Comparison of ENCODE assay signal across 19 cellular contexts in genomic region chr16:3866703-3867431, GRCh38. TPM values are rescaled to one million over a fixed set of nuclear protein-coding genes. Genes with fewer than 3 reads are reported as not detected.
DNase-seq lines count a peak whose midpoint lies in the region; ATAC-seq, FAIRE-seq and TF ChIP-seq lines count a peak whose summit lies in the region.
"Had no signal": no experiment of that assay in that cellular context is flagged by ENCODE, and none has a peak within 500 bp of the region (broad histone marks: within the 10 kb centered on the region; RNA-seq: fewer than 3 reads in every experiment).

No MANE protein-coding gene starts in this region.

- peaks cover 89% of the 10 kb centered on the region for H3K4me1 Mint-ChIP-seq in central memory CD8-positive, alpha-beta T cell
- H3K4me1 Mint-ChIP-seq in stimulated activated naive B cell treated with anti-CD40 and anti-IgM and Interleukin-4, amounts not matched to agents 10 μg/mL and 1 μg/mL and 100 μg/mL, for 72 hours: peaks cover 59 to 80% of the 10 kb centered on the region in 2 donors

- no peak overlapping the region for H3K9ac ChIP-seq in HepG2 (ENCODE audit: insufficient read depth, low read depth, low read length)

- H3K36me3 Mint-ChIP-seq in central memory CD8-positive, alpha-beta T cell (ENCODE audit: insufficient read depth): peaks cover 18% of the 10 kb centered on the region
- peaks cover 6 to 22% of the 10 kb centered on the region in 2 donors for H3K36me3 Mint-ChIP-seq in stimulated activated naive B cell treated with anti-CD40 and anti-IgM and Interleukin-4, amounts not matched to agents 10 μg/mL and 1 μg/mL and 100 μg/mL, for 72 hours

- CTCF ChIA-PET in HepG2 (lab: Yijun Ruan, JAX; ENCODE audit: low intra/inter-chr PET ratio, low total read pairs) (no interaction called here), HEK293 (lab: Yijun Ruan, JAX) (interaction anchor here (0.6 to 1.5 kb wide), 2 partner anchors 12 to 34 kb away, joined by 3 to 5 read pairs; no protein-coding TSS in a partner anchor)

- ATAC-seq in HepG2 (no peak), right lobe of liver (no peak)
- no peak for ATAC-seq in central memory CD8-positive, alpha-beta T cell (replicated peaks; ENCODE audit: extremely low read depth, poor library complexity, severe bottlenecking)
- no peak for ATAC-seq in stimulated activated naive B cell treated with anti-CD40 and anti-IgM and Interleukin-4, amounts not matched to agents 10 μg/mL and 1 μg/mL and 100 μg/mL, for 72 hours (replicated peaks)
- ATAC-seq: HCT116, PC-3 had no signal

- no peaks in the 10 kb centered on the region for H3K27me3 Mint-ChIP-seq in central memory CD8-positive, alpha-beta T cell
- H3K27me3 Mint-ChIP-seq in stimulated activated naive B cell treated with anti-CD40 and anti-IgM and Interleukin-4, amounts not matched to agents 10 μg/mL and 1 μg/mL and 100 μg/mL, for 72 hours: no peaks in the 10 kb centered on the region

- POLR2A ChIA-PET in HepG2 (lab: Yijun Ruan, JAX): interaction anchor here (2.4 kb wide), 1 partner anchor 14 kb away, joined by 5 read pairs; the partner anchor contains the start of gene CREBBP
- POLR2A ChIA-PET in HEK293 (lab: Yijun Ruan, JAX): interaction anchor here (0.6 kb wide), 1 partner anchor 37 kb away, joined by 8 read pairs; no protein-coding TSS in a partner anchor

- H3K36me3 ChIP-seq in HepG2 (replicated peaks in 1 of 2; ENCODE audit: control insufficient read depth in 1 of 2, insufficient read depth in 2 of 2, low read length in 2 of 2) (no peaks in the 10 kb centered on the region; a peak in 2 of 5 replicates), right lobe of liver (no peaks in the 10 kb centered on the region), HEK293 (ENCODE audit: control insufficient read depth in 2 of 2, insufficient read depth in 1 of 2, low read length in 2 of 2) (no peaks in the 10 kb centered on the region; a peak in 1 of 3 replicates), suprapubic skin (no peaks in the 10 kb centered on the region)

- no peak for TF ChIP-seq RAD21 in HepG2 (CRISPR knock-in tag; IDR thresholded peaks at IDR 0.05)

- H3K4me2 ChIP-seq in HepG2 (ENCODE audit: low read depth, low read length): no peak overlapping the region

- FAIRE-seq in HepG2 (lab: Jason Lieb, UNC): no peak
- FAIRE-seq: GM12891 had no signal

- no peak for DNase-seq in HepG2 (ENCODE audit: low spot score)
- no peak for DNase-seq in right lobe of liver
- DNase-seq in central memory CD8-positive, alpha-beta T cell (ENCODE audit: low spot score in 2 of 2): no peak
- DNase-seq in stimulated activated naive B cell treated with anti-CD40 and anti-IgM and Interleukin-4, amounts not matched to agents 10 μg/mL and 1 μg/mL and 100 μg/mL, for 72 hours: no peak
- DNase-seq in stimulated activated CD4-positive, alpha-beta T cell treated with anti-CD3 and anti-CD28 coated beads, Interleukin-4, amount 100 ng/mL, for 1 hour: no peak
- no peak for DNase-seq in DMS 273 treated with DMSO at 0.1 percent for 48 hours (lab: John Stamatoyannopoulos, UW)
- no peak for DNase-seq in suprapubic skin (ENCODE audit: low spot score in 2 of 2)
- DNase-seq: AML-193, GF-D8, NCI-H1048, NCI-H1436 treated with DMSO at 0.1 percent for 48 hours, NCI-H2081, NCI-H510A, NCI-H774, PC-3 had no signal

- H3K9me3 ChIP-seq in HepG2 (ENCODE audit: low read length): no peaks in the 10 kb centered on the region
- H3K9me3 ChIP-seq in right lobe of liver: no peaks in the 10 kb centered on the region
- H3K9me3 ChIP-seq in HEK293 (ENCODE audit: control insufficient read depth, insufficient read depth, low read depth, low read length): no peaks in the 10 kb centered on the region
- H3K9me3 ChIP-seq in suprapubic skin: no peaks in the 10 kb centered on the region

- no peak overlapping the region for H2AFZ ChIP-seq in HepG2 (ENCODE audit: low read length)

- H3K27me3 ChIP-seq in HepG2 (ENCODE audit: control insufficient read depth in 1 of 2, insufficient read depth in 2 of 2, low read length in 2 of 2) (no peaks in the 10 kb centered on the region), right lobe of liver (no peaks in the 10 kb centered on the region), suprapubic skin (no peaks in the 10 kb centered on the region)

- WGBS in HepG2 (ENCODE audit: low lambda C conversion rate): 96% methylated on average over 4 of the region's 4 CpGs
- WGBS in right lobe of liver (ENCODE audit: insufficient coverage, low coverage, low lambda C conversion rate, missing lambda C conversion rate): 87% methylated on average over 4 of the region's 4 CpGs
- WGBS in suprapubic skin: 77% methylated on average over 4 of the region's 4 CpGs

- H3K4me3 Mint-ChIP-seq in central memory CD8-positive, alpha-beta T cell: no peak overlapping the region
- no peak overlapping the region for H3K4me3 Mint-ChIP-seq in stimulated activated naive B cell treated with anti-CD40 and anti-IgM and Interleukin-4, amounts not matched to agents 10 μg/mL and 1 μg/mL and 100 μg/mL, for 72 hours

- no peak overlapping the region for H3K4me3 ChIP-seq in HepG2 (replicated peaks in 1 of 3; ENCODE audit: insufficient read depth in 1 of 3, low read depth in 2 of 3, low read length in 3 of 3)
- no peak overlapping the region for H3K4me3 ChIP-seq in right lobe of liver
- no peak overlapping the region for H3K4me3 ChIP-seq in HEK293 (ENCODE audit: low read depth, low read length)
- no peak overlapping the region for H3K4me3 ChIP-seq in suprapubic skin

- TF ChIP-seq EP300 in HepG2 (IDR thresholded peaks at IDR 0.05; ENCODE audit: low read depth in 2 of 2, low read length in 2 of 2) (no peak), HepG2 (CRISPR knock-in tag; IDR thresholded peaks at IDR 0.05; ENCODE audit: borderline replicate concordance) (no peak), suprapubic skin (IDR thresholded peaks at IDR 0.05) (no peak)

- H3K4me1 ChIP-seq in HepG2 (ENCODE audit: insufficient read depth, low read length) (peaks cover 17% of the 10 kb centered on the region; the same call in 1 of the 2 replicates), right lobe of liver (peaks cover 0 to 35% (median 5%) of the 10 kb centered on the region in 4 donors), HEK293 (ENCODE audit: control insufficient read depth, insufficient read depth, low read length) (peaks cover 47% of the 10 kb centered on the region), suprapubic skin (peaks cover 86% of the 10 kb centered on the region)

- no peak for TF ChIP-seq POLR2A in HepG2 (IDR thresholded peaks at IDR 0.05; ENCODE audit: insufficient read depth in 1 of 2, low read depth in 2 of 2, low read length in 2 of 2)
- no peak for TF ChIP-seq POLR2A in right lobe of liver (IDR thresholded peaks at IDR 0.05)
- no peak for TF ChIP-seq POLR2A in suprapubic skin (IDR thresholded peaks at IDR 0.05)

- in situ Hi-C loops in HepG2 (cut with HindIII; ENCODE audit: extremely low pct_ligation_motif_present, low pct_unique_long_range_greater_than_20kb): no loop called here

- BruUV-seq in HepG2 (replicated peaks; lab: Mats Ljungman, UMichigan): no TSS peak

- TF ChIP-seq CTCF in HepG2 (CRISPR knock-in tag; IDR thresholded peaks at IDR 0.05): no peak
- no peak for TF ChIP-seq CTCF in right lobe of liver (IDR thresholded peaks at IDR 0.05)
- TF ChIP-seq CTCF in HEK293 (tag by site-specific recombination; IDR thresholded peaks at IDR 0.05): no peak
- TF ChIP-seq CTCF in suprapubic skin (IDR thresholded peaks at IDR 0.05): no peak

- H4K20me1 ChIP-seq in HepG2 (ENCODE audit: insufficient read depth, low read length): peaks cover 67% of the 10 kb centered on the region

- H3K27ac Mint-ChIP-seq in central memory CD8-positive, alpha-beta T cell (ENCODE audit: low read depth): peak overlapping the region; percentile 4
- H3K27ac Mint-ChIP-seq in stimulated activated naive B cell treated with anti-CD40 and anti-IgM and Interleukin-4, amounts not matched to agents 10 μg/mL and 1 μg/mL and 100 μg/mL, for 72 hours: peak overlapping the region; percentile 22

- no peaks in the 10 kb centered on the region for H3K9me3 Mint-ChIP-seq in central memory CD8-positive, alpha-beta T cell
- no peaks in the 10 kb centered on the region for H3K9me3 Mint-ChIP-seq in stimulated activated naive B cell treated with anti-CD40 and anti-IgM and Interleukin-4, amounts not matched to agents 10 μg/mL and 1 μg/mL and 100 μg/mL, for 72 hours

- peaks cover 100% of the 10 kb centered on the region for H3K79me2 ChIP-seq in HepG2 (ENCODE audit: insufficient read depth, low read length)

- intact Hi-C loops in HepG2 (cut with micrococcal nuclease; ENCODE audit: unreplicated experiment) (loop anchor here (1.0 kb wide), 1 partner anchor 9 kb away; no protein-coding TSS in a partner anchor), right lobe of liver (cut with DNase I) (no loop called here)

- H3K27ac ChIP-seq in HepG2 (ENCODE audit: extremely low read length, insufficient read depth, low read length): no peak overlapping the region
- no peak overlapping the region for H3K27ac ChIP-seq in right lobe of liver
- H3K27ac ChIP-seq in HEK293 (ENCODE audit: extremely low read depth, low read depth, low read length): no peak overlapping the region
- H3K27ac ChIP-seq in suprapubic skin: no peak overlapping the region
- H3K27ac ChIP-seq: RWPE1 had no signal

RNA-seq across cellular contexts. Expression of gene CREBBP, which starts 13.6 kb away (rescaled TPM):
- total RNA-seq in HepG2 (2016; rRNA removed; fragmentation: Illumina TruSeq; extraction: Trizol) (9.6 and 10.4 TPM in 2 replicates), right lobe of liver (10 to 100 TPM; 18.1 to 39.8 (median 29.2) TPM), suprapubic skin (100 to 1,000 TPM in 3 of 4 donors, 10 to 100 TPM in 1; 76.3 to 152 (median 105) TPM)
- total RNA-seq in HepG2 (2016; cell fraction: cytosol; rRNA removed; fragmentation: Illumina TruSeq; extraction: Trizol; ENCODE audit: low read depth): 21.4 and 21.7 TPM in 2 replicates
- total RNA-seq in HepG2 (2016; cell fraction: insoluble cytoplasmic fraction; rRNA removed; fragmentation: Illumina TruSeq; extraction: Trizol): 8.9 and 11.4 TPM in 2 replicates
- total RNA-seq in HepG2 (2016; cell fraction: membrane; rRNA removed; fragmentation: Illumina TruSeq; extraction: Trizol): 11.2 TPM in 2 replicates
- 22.2 and 24.6 TPM in 2 replicates for total RNA-seq in HepG2 (2016; cell fraction: nucleus; rRNA removed; fragmentation: Illumina TruSeq; extraction: Trizol)
- polyA plus RNA-seq in HepG2 (2011; rRNA removed): 5.3 and 5.6 TPM in 2 replicates
- 2.9 and 3.6 TPM in 2 replicates for polyA plus RNA-seq in HepG2 (2011; cell fraction: cytosol; rRNA removed)
- 14.4 and 16.2 TPM in 2 replicates for polyA plus RNA-seq in HepG2 (2011; cell fraction: nucleus; rRNA removed)
- 18.0 and 18.4 TPM in 2 replicates for polyA plus RNA-seq in HepG2 (2012)
- polyA plus RNA-seq in HepG2 (2016; cell fraction: cytosol; fragmentation: Illumina TruSeq; extraction: Trizol; ENCODE audit: low read depth): 0.49 and 1.1 TPM in 2 replicates
- polyA plus RNA-seq in HepG2 (2016; cell fraction: insoluble cytoplasmic fraction; fragmentation: Illumina TruSeq; extraction: Trizol; ENCODE audit: low read depth): 8.4 and 12.7 TPM in 2 replicates
- 1.4 and 1.6 TPM in 2 replicates for polyA plus RNA-seq in HepG2 (2016; cell fraction: membrane; fragmentation: Illumina TruSeq; extraction: Trizol; ENCODE audit: low read depth)
- 29.7 and 36.9 TPM in 2 replicates for polyA plus RNA-seq in HepG2 (2016; cell fraction: nucleus; fragmentation: Illumina TruSeq; extraction: Trizol; ENCODE audit: insufficient read depth, low read depth)
- 22.8 and 23.5 TPM in 2 replicates for polyA minus RNA-seq in HepG2 (2011; rRNA and poly(A)+ RNA removed; ENCODE audit: low replicate concordance)
- polyA minus RNA-seq in HepG2 (2011; cell fraction: cytosol; rRNA and poly(A)+ RNA removed): 22.0 and 23.0 TPM in 2 replicates
- polyA minus RNA-seq in HepG2 (2011; cell fraction: nucleus; rRNA and poly(A)+ RNA removed): 37.7 and 49.0 TPM in 2 replicates
